ENCODE assay signal across 16 cellular contexts in the genomic region with DNA sequence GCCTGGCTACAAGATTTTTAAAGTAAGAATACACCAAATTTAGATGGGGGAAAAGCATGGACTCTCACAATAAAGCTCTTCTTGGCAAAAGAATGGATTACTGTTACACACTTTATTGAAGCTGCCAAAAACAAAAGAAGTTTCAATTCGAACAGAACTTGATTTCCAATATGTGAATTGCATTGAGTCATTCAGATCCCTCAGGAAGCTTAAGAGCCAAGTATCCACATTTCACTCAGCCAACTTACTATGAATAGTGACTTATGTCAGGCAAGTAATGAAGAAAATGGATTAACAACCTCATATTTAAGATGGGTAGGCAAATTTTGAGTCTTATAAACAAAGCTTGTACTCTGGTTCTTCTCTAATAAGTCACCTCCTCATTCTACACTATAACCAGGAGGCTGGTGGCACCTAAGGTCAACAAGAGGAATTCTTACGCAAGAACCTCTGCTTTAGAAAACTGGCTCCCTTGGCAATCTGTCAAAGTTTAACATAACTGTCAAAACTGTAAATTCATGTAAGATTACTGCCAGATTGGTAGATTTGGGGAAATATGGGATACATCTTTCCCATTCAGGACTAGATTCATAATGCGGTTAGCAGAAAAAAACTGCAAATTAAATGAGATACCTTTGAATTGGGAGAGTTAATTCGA. TPM values are rescaled to one million over a fixed set of nuclear protein-coding genes. Genes with fewer than 3 reads are reported as not detected.
DNase-seq lines count a peak whose midpoint lies in the region; ATAC-seq and TF ChIP-seq lines count a peak whose summit lies in the region.
"Had no signal": no experiment of that assay in that cellular context is flagged by ENCODE, and none has a peak within 500 bp of the region (broad histone marks: within the 10 kb centered on the region; RNA-seq: fewer than 3 reads in every experiment).

No MANE protein-coding gene starts in this region.

- H4K20me1 ChIP-seq in fibroblast of lung (ENCODE audit: control insufficient read depth, extremely low read depth, insufficient read depth, low read length), result peaks cover 3% of the 10 kb centered on the region

- peak; percentile 35 for DNase-seq in HCEC 1CT
- peak; percentile 75 for DNase-seq in NB4 (ENCODE audit: low read depth)
- DNase-seq in fibroblast of lung (ENCODE audit: low read depth in 2 of 2), result peak in 1 of 2 donors; percentile 67
- no peak for DNase-seq in neural crest cell (ENCODE audit: low read depth, low spot score)
- no peak for DNase-seq in BE2C
- no peak for DNase-seq in SHP77 treated with DMSO at 0.1 percent for 48 hours (lab: John Stamatoyannopoulos, UW)
- DNase-seq in CD8-positive, alpha-beta memory T cell, result no peak
- DNase-seq: amniotic stem cell, cerebellar nuclear complex, endodermal cell, NCI-H226, T-helper 17 cell had no signal

- no peaks in the 10 kb centered on the region for H3K36me3 Mint-ChIP-seq in neural crest cell (ENCODE audit: low read depth)
- peaks cover 0 to 55% (median 6%) of the 10 kb centered on the region in 3 donors for H3K36me3 Mint-ChIP-seq in CD8-positive, alpha-beta memory T cell
- H3K36me3 Mint-ChIP-seq in activated T-helper 17 cell treated with anti-CD3 and anti-CD28 coated beads, Interleukin-2, amount 50 U/mL, for 72 hours (ENCODE audit: low read depth), result peaks cover 70% of the 10 kb centered on the region

- H3K4me3 ChIP-seq in NB4 (ENCODE audit: low read depth, low read length), result no peak overlapping the region
- no peak overlapping the region for H3K4me3 ChIP-seq in fibroblast of lung (replicated peaks in 1 of 4; ENCODE audit: control extremely low read depth in 1 of 4, insufficient read depth in 1 of 4, low read depth in 3 of 4, low read length in 4 of 4)
- H3K4me3 ChIP-seq in BE2C (ENCODE audit: low read depth, low read length), result no peak overlapping the region
- no peak overlapping the region for H3K4me3 ChIP-seq in CD8-positive, alpha-beta memory T cell (ENCODE audit: low read length)

- no peak overlapping the region for H3K27ac ChIP-seq in fibroblast of lung (ENCODE audit: insufficient read depth, low read length)
- no peak overlapping the region for H3K27ac ChIP-seq in CD8-positive, alpha-beta memory T cell (ENCODE audit: low read depth, low read length)

- H3K27ac Mint-ChIP-seq in neural crest cell (ENCODE audit: unreplicated experiment), result no peak overlapping the region
- H3K27ac Mint-ChIP-seq in CD8-positive, alpha-beta memory T cell, result no peak overlapping the region
- H3K27ac Mint-ChIP-seq in activated T-helper 17 cell treated with anti-CD3 and anti-CD28 coated beads, Interleukin-2, amount 50 U/mL, for 72 hours, result no peak overlapping the region
- H3K27ac Mint-ChIP-seq: endodermal cell; natural killer cell treated with Interleukin-12 subunit alpha and Interleukin-12 subunit beta and Interleukin-15 and Interleukin-18, amount 100 ng/mL, for 72 hours had no signal

- H3K4me1 ChIP-seq in fibroblast of lung (ENCODE audit: control insufficient read depth, extremely low read depth, insufficient read depth, low read length), result peaks cover 8% of the 10 kb centered on the region
- H3K4me1 ChIP-seq in BE2C, result no peaks in the 10 kb centered on the region
- H3K4me1 ChIP-seq in CD8-positive, alpha-beta memory T cell (ENCODE audit: insufficient read depth, low read length), result peaks cover 19% of the 10 kb centered on the region

- H3K36me3 ChIP-seq in fibroblast of lung (ENCODE audit: control insufficient read depth, insufficient read depth, low read length), result peaks cover 10% of the 10 kb centered on the region
- peaks cover 46% of the 10 kb centered on the region for H3K36me3 ChIP-seq in BE2C
- H3K36me3 ChIP-seq in CD8-positive, alpha-beta memory T cell (ENCODE audit: insufficient read depth, low read length), result peaks cover 26% of the 10 kb centered on the region

- no peaks in the 10 kb centered on the region for H3K9me3 Mint-ChIP-seq in neural crest cell
- H3K9me3 Mint-ChIP-seq in CD8-positive, alpha-beta memory T cell, result no peaks in the 10 kb centered on the region
- H3K9me3 Mint-ChIP-seq in activated T-helper 17 cell treated with anti-CD3 and anti-CD28 coated beads, Interleukin-2, amount 50 U/mL, for 72 hours, result no peaks in the 10 kb centered on the region
- H3K9me3 Mint-ChIP-seq: activated T-helper 2 cell treated with anti-CD3 and anti-CD28 coated beads, Interferon-gamma antibody, Interleukin-2, Interleukin-4, amounts not matched to agents 10 μg/mL and 5 μg/mL and 100 μg/mL, durations not matched to agents 14 hours and 24 hours and 36 hours; endodermal cell; natural killer cell treated with Interleukin-12 subunit alpha and Interleukin-12 subunit beta and Interleukin-15 and Interleukin-18, amount 100 ng/mL, for 72 hours had no signal

- no peak overlapping the region for H3K9ac ChIP-seq in fibroblast of lung (ENCODE audit: insufficient read depth, low read length)

- ATAC-seq in activated T-helper 17 cell treated with anti-CD3 and anti-CD28 coated beads, Interleukin-2, amount 50 U/mL, for 72 hours (replicated peaks), result no peak
- ATAC-seq: natural killer cell treated with Interleukin-12 subunit alpha and Interleukin-12 subunit beta and Interleukin-15 and Interleukin-18, amount 100 ng/mL, for 72 hours; Right ventricle myocardium inferior; T-helper 17 cell had no signal

- H2AFZ ChIP-seq in fibroblast of lung (ENCODE audit: low read length), result no peak overlapping the region

- peak overlapping the region; percentile 27 for H3K4me2 ChIP-seq in fibroblast of lung (ENCODE audit: extremely low read depth, insufficient read depth, low read length)

- POLR2A ChIA-PET in CD8-positive, alpha-beta memory T cell (lab: Charles Lee), result no interaction called here

- TF ChIP-seq POLR2A in NB4 (IDR thresholded peaks at IDR 0.05; ENCODE audit: extremely low read depth, insufficient read length), result no peak

- H3K4me3 Mint-ChIP-seq in neural crest cell, result peak overlapping the region; percentile 5
- H3K4me3 Mint-ChIP-seq in CD8-positive, alpha-beta memory T cell, result no peak overlapping the region
- no peak overlapping the region for H3K4me3 Mint-ChIP-seq in activated T-helper 17 cell treated with anti-CD3 and anti-CD28 coated beads, Interleukin-2, amount 50 U/mL, for 72 hours
- H3K4me3 Mint-ChIP-seq: endodermal cell; natural killer cell treated with Interleukin-12 subunit alpha and Interleukin-12 subunit beta and Interleukin-15 and Interleukin-18, amount 100 ng/mL, for 72 hours; T-helper 17 cell had no signal

- CTCF ChIA-PET in CD8-positive, alpha-beta memory T cell (lab: Charles Lee), result no interaction called here

- peaks cover 22% of the 10 kb centered on the region for H3K4me1 Mint-ChIP-seq in neural crest cell
- peaks cover 35 to 41% (median 40%) of the 10 kb centered on the region in 3 donors for H3K4me1 Mint-ChIP-seq in CD8-positive, alpha-beta memory T cell
- peaks cover 21% of the 10 kb centered on the region for H3K4me1 Mint-ChIP-seq in activated T-helper 17 cell treated with anti-CD3 and anti-CD28 coated beads, Interleukin-2, amount 50 U/mL, for 72 hours

- H3K9me3 ChIP-seq in fibroblast of lung (ENCODE audit: control insufficient read depth, insufficient read depth, low read depth, low read length), result no peaks in the 10 kb centered on the region
- H3K9me3 ChIP-seq in BE2C, result no peaks in the 10 kb centered on the region
- H3K9me3 ChIP-seq in CD8-positive, alpha-beta memory T cell (ENCODE audit: low read length), result no peaks in the 10 kb centered on the region

- TF ChIP-seq CTCF in NB4 (IDR thresholded peaks at IDR 0.05; ENCODE audit: low read depth, low read length), result no peak
- no peak for TF ChIP-seq CTCF in fibroblast of lung (conservative IDR thresholded peaks at IDR 0.05 in 1 of 2, IDR thresholded peaks at IDR 0.05 in 1 of 2; ENCODE audit: low read depth in 1 of 2, low read length in 2 of 2)
- no peak for TF ChIP-seq CTCF in neural crest cell (conservative IDR thresholded peaks at IDR 0.05)
- TF ChIP-seq CTCF in BE2C (IDR thresholded peaks at IDR 0.05; ENCODE audit: low read depth, low read length), result no peak

- no peaks in the 10 kb centered on the region for H3K27me3 Mint-ChIP-seq in neural crest cell (ENCODE audit: low read depth)
- H3K27me3 Mint-ChIP-seq in CD8-positive, alpha-beta memory T cell, result no peaks in the 10 kb centered on the region
- H3K27me3 Mint-ChIP-seq in activated T-helper 17 cell treated with anti-CD3 and anti-CD28 coated beads, Interleukin-2, amount 50 U/mL, for 72 hours, result no peaks in the 10 kb centered on the region
- H3K27me3 Mint-ChIP-seq: natural killer cell treated with Interleukin-12 subunit alpha and Interleukin-12 subunit beta and Interleukin-15 and Interleukin-18, amount 100 ng/mL, for 72 hours; T-helper 17 cell had no signal

- H3K27me3 ChIP-seq in fibroblast of lung (ENCODE audit: control insufficient read depth, insufficient read depth, low read length) (no peaks in the 10 kb centered on the region), BE2C (no peaks in the 10 kb centered on the region)
- no peaks in the 10 kb centered on the region for H3K27me3 ChIP-seq in CD8-positive, alpha-beta memory T cell (ENCODE audit: insufficient read depth, low read length, poor library complexity, severe bottlenecking)

- peaks cover 45% of the 10 kb centered on the region for H3K79me2 ChIP-seq in fibroblast of lung (ENCODE audit: control insufficient read depth, insufficient read depth, low read length)

RNA-seq across cellular contexts. Expression of a gene that starts 6.0 kb away (rescaled TPM):
- total RNA-seq in fibroblast of lung, result 144 and 162 TPM in 2 replicates
- 155 and 171 TPM in 2 replicates for polyA plus RNA-seq in fibroblast of lung
- polyA plus RNA-seq in fibroblast of lung (2012), result 159 and 167 TPM in 2 replicates
- 181 and 203 TPM in 2 replicates for polyA minus RNA-seq in fibroblast of lung (ENCODE audit: low replicate concordance)
- 124 and 125 TPM in 2 replicates for total RNA-seq in neural crest cell
- 126 TPM for polyA plus RNA-seq in BE2C (2012; ENCODE audit: insufficient read depth, insufficient read length, low read depth)
- 100 to 1,000 TPM; 122 to 126 TPM for total RNA-seq in CD8-positive, alpha-beta memory T cell
- polyA plus RNA-seq in CD8-positive, alpha-beta memory T cell, result 116 TPM
- total RNA-seq in activated T-helper 17 cell treated with anti-CD3 and anti-CD28 coated beads, Interleukin-2, amount 50 U/mL, for 72 hours, result 100 to 1,000 TPM in 1 of 2 donors, 10 to 100 TPM in 1; 95.0 to 141 TPM

RNA-seq across cellular contexts. Expression of a gene that starts 6.3 kb away (rescaled TPM):
- total RNA-seq in fibroblast of lung, result 129 and 130 TPM in 2 replicates
- polyA plus RNA-seq in fibroblast of lung, result 137 and 151 TPM in 2 replicates
- polyA plus RNA-seq in fibroblast of lung (2012), result 100 and 104 TPM in 2 replicates
- polyA minus RNA-seq in fibroblast of lung (ENCODE audit: low replicate concordance), result 41.0 and 44.3 TPM in 2 replicates
- total RNA-seq in neural crest cell, result 65.2 and 66.5 TPM in 2 replicates
- polyA plus RNA-seq in BE2C (2012; ENCODE audit: insufficient read depth, insufficient read length, low read depth), result 71.5 TPM
- total RNA-seq in CD8-positive, alpha-beta memory T cell, result 10 to 100 TPM; 75.1 to 80.2 TPM
- 83.2 TPM for polyA plus RNA-seq in CD8-positive, alpha-beta memory T cell
- total RNA-seq in activated T-helper 17 cell treated with anti-CD3 and anti-CD28 coated beads, Interleukin-2, amount 50 U/mL, for 72 hours, result 10 to 100 TPM; 86.2 to 87.0 TPM

Comparison
In these comparisons a context has a peak if more than half of its experiments do, and no peak if none do; other contexts are left out.
1. DNase-seq: peak in HCEC 1CT (single experiment) and NB4 (single experiment); none in neural crest cell (single experiment), BE2C (single experiment), SHP77 treated with DMSO at 0.1 percent for 48 hours (single experiment) and CD8-positive, alpha-beta memory T cell (0 of 5).